Comparison of ENCODE assay signal across 11 cellular contexts in genomic region chr7:25456467-25457171, GRCh38.
DNase-seq lines count a peak whose midpoint lies in the region; ATAC-seq, FAIRE-seq and TF ChIP-seq lines count a peak whose summit lies in the region.
"Had no signal": no experiment of that assay in that cellular context is flagged by ENCODE, and none has a peak within 500 bp of the region (broad histone marks: within the 10 kb centered on the region; RNA-seq: fewer than 3 reads in every experiment).

No MANE protein-coding gene starts in this region.

- H3K4me3 ChIP-seq in fibroblast of mammary gland (ENCODE audit: control insufficient read depth, low read depth, low read length) (no peak overlapping the region), pancreas (no peak overlapping the region)

- FAIRE-seq in pancreas (lab: Jason Lieb, UNC): no peak
- FAIRE-seq: endothelial cell of umbilical vein had no signal

- H3K9me3 Mint-ChIP-seq in activated CD4-positive, alpha-beta memory T cell treated with anti-CD3 and anti-CD28 coated beads for 36 hours: no peaks in the 10 kb centered on the region

- no peak overlapping the region for H3K4me3 Mint-ChIP-seq in activated CD4-positive, alpha-beta memory T cell treated with anti-CD3 and anti-CD28 coated beads for 36 hours

- no peaks in the 10 kb centered on the region for H3K27me3 ChIP-seq in pancreas

- DNase-seq in COR-L47 (lab: John Stamatoyannopoulos, UW) (peak; percentile 57), NCI-H1105 (lab: John Stamatoyannopoulos, UW) (peak; percentile 21), fibroblast of mammary gland (ENCODE audit: low read depth) (peak; percentile 13), pancreas (peak in 4 of 6 donors; percentile 13 to 39 (median 24)), iPS-NIHi11 (ENCODE audit: low spot score) (no peak)
- no peak for DNase-seq in activated CD4-positive, alpha-beta memory T cell treated with anti-CD3 and anti-CD28 coated beads for 36 hours
- DNase-seq: H7; stimulated activated CD4-positive, alpha-beta T cell treated with anti-CD3 and anti-CD28 coated beads, Interleukin-4, amount 100 ng/mL, for 24 hours had no signal

- H3K36me3 Mint-ChIP-seq in activated CD4-positive, alpha-beta memory T cell treated with anti-CD3 and anti-CD28 coated beads for 36 hours: no peaks in the 10 kb centered on the region

- 22 to 26% methylated on average over 8 of the region's 8 CpGs for WGBS in pancreas, 2 donors

- H3K4me1 Mint-ChIP-seq in activated CD4-positive, alpha-beta memory T cell treated with anti-CD3 and anti-CD28 coated beads for 36 hours (ENCODE audit: low read depth): no peaks in the 10 kb centered on the region

- H3K27ac Mint-ChIP-seq in activated CD4-positive, alpha-beta memory T cell treated with anti-CD3 and anti-CD28 coated beads for 36 hours: no peak overlapping the region

- no peak overlapping the region for H3K27ac ChIP-seq in pancreas

- CTCF ChIA-PET in activated CD4-positive, alpha-beta memory T cell treated with anti-CD3 and anti-CD28 coated beads for 36 hours (lab: Charles Lee): no interaction called here

- peaks cover 9% of the 10 kb centered on the region for H3K27me3 Mint-ChIP-seq in activated CD4-positive, alpha-beta memory T cell treated with anti-CD3 and anti-CD28 coated beads for 36 hours

- no peaks in the 10 kb centered on the region for H3K9me3 ChIP-seq in pancreas

- POLR2A ChIA-PET in activated CD4-positive, alpha-beta memory T cell treated with anti-CD3 and anti-CD28 coated beads for 36 hours (lab: Charles Lee): no interaction called here

- no peak for TF ChIP-seq CTCF in fibroblast of mammary gland (conservative IDR thresholded peaks at IDR 0.05; ENCODE audit: control insufficient read depth, insufficient read depth, low read depth, low read length)
- no peak for TF ChIP-seq CTCF in pancreas (IDR thresholded peaks at IDR 0.05)

- intact Hi-C loops in pancreas (cut with DNase I): no loop called here
- intact Hi-C loops in activated CD4-positive, alpha-beta memory T cell treated with anti-CD3 and anti-CD28 coated beads for 36 hours (cut with micrococcal nuclease): no loop called here

- no peaks in the 10 kb centered on the region for H3K36me3 ChIP-seq in pancreas

- peaks cover 4 to 12% (median 10%) of the 10 kb centered on the region in 3 donors for H3K4me1 ChIP-seq in pancreas

- ATAC-seq in pancreas (peak; percentile 77 to 92 (median 86)), HG03097 (IDR thresholded peaks at IDR 0.05; ENCODE audit: low FRiP score, unreplicated experiment) (no peak), HG03095 (IDR thresholded peaks at IDR 0.05; ENCODE audit: unreplicated experiment) (no peak)

Comparison
In these comparisons a context has a peak if more than half of its experiments do, and no peak if none do; other contexts are left out.
1. DNase-seq: peak in COR-L47 (single experiment), NCI-H1105 (single experiment), fibroblast of mammary gland (single experiment) and pancreas (4 of 6); none in activated CD4-positive, alpha-beta memory T cell treated with anti-CD3 and anti-CD28 coated beads for 36 hours (single experiment) and iPS-NIHi11 (single experiment).
2. ATAC-seq: peak in pancreas (4 of 4); none in HG03097 (single experiment) and HG03095 (single experiment).